In genomic region chr16:57284206-57284951, GRCh38 we compare ENCODE assay signal across 8 cellular contexts. TPM values are rescaled to one million over a fixed set of nuclear protein-coding genes. Genes with fewer than 3 reads are reported as not detected.
A peak's percentile ranks its signal among the peaks of the same experiment; 100 is the strongest.
DNase-seq lines count a peak whose midpoint lies in the region; ATAC-seq, FAIRE-seq and TF ChIP-seq lines count a peak whose summit lies in the region.

PLLP (minus strand) TSS chr16:57284672; CDS start chr16:57284540, 132 bp downstream.

- WGBS in upper lobe of left lung, 2 donors, result 3 to 5% methylated on average over 7 to 51 of the region's 95 CpGs

- H3K4me1 Mint-ChIP-seq in naive thymus-derived CD8-positive, alpha-beta T cell, result peaks cover 16 to 44% (median 34%) of the 10 kb centered on the region in 4 donors

- H3K27ac ChIP-seq in upper lobe of left lung, result peak within 1 kb of the TSS; percentile 78 to 86 (median 86)

- no peaks in the 10 kb centered on the region for H3K9me3 Mint-ChIP-seq in naive thymus-derived CD8-positive, alpha-beta T cell

- peak within 1 kb of the TSS in 8 of 10 donors; percentile 35 to 92 (median 71) for H3K27ac Mint-ChIP-seq in naive thymus-derived CD8-positive, alpha-beta T cell

- TF ChIP-seq CTCF in fibroblast of villous mesenchyme (IDR thresholded peaks at IDR 0.05; ENCODE audit: insufficient read depth, low read depth, low read length) (no peak), upper lobe of left lung (IDR thresholded peaks at IDR 0.05) (peak in 1 of 6 experiments; percentile 17)

- POLR2A ChIA-PET in naive thymus-derived CD8-positive, alpha-beta T cell (lab: Charles Lee), result interaction anchor here (0.6 to 7.3 kb wide), 4 partner anchors 14 to 846 kb away, joined by 3 to 55 read pairs (median 3); no protein-coding TSS in a partner anchor

- FAIRE-seq in GM12892 (lab: Jason Lieb, UNC) (no peak), GM19239 (lab: Jason Lieb, UNC) (no peak)

- peaks cover 0 to 12% (median 0%) of the 10 kb centered on the region in 5 donors for H3K27me3 Mint-ChIP-seq in naive thymus-derived CD8-positive, alpha-beta T cell

- H3K36me3 Mint-ChIP-seq in naive thymus-derived CD8-positive, alpha-beta T cell, result no peaks in the 10 kb centered on the region

- H3K9me3 ChIP-seq in upper lobe of left lung, result no peaks in the 10 kb centered on the region

- peaks cover 0 to 14% (median 8%) of the 10 kb centered on the region in 4 donors for H3K27me3 ChIP-seq in upper lobe of left lung

- peak within 1 kb of the TSS; percentile 78 to 92 (median 82) for H3K4me3 Mint-ChIP-seq in naive thymus-derived CD8-positive, alpha-beta T cell

- no peaks in the 10 kb centered on the region for H3K36me3 ChIP-seq in upper lobe of left lung

- DNase-seq in GM12892 (ENCODE audit: insufficient read length), result peak; percentile 77
- DNase-seq in NCI-H460 (ENCODE audit: extremely low read depth, low read depth), result peak; percentile 25
- peak; percentile 33 for DNase-seq in activated T-helper 9 cell treated with anti-CD3 and anti-CD28 coated beads, Interleukin-2, amount 50 U/mL, for 16 hours (ENCODE audit: low read depth)
- DNase-seq in fibroblast of villous mesenchyme (ENCODE audit: low read depth), result peak; percentile 27
- DNase-seq in naive thymus-derived CD8-positive, alpha-beta T cell, result peak in 7 of 10 donors; percentile 32 to 55 (median 49)
- peak; percentile 54 to 94 for DNase-seq in upper lobe of left lung
- DNase-seq in GM19239 (ENCODE audit: insufficient read length, low spot score), result no peak

- TF ChIP-seq EP300 in upper lobe of left lung (IDR thresholded peaks at IDR 0.05), result no peak

- TF ChIP-seq POLR2A in GM12892 (IDR thresholded peaks at IDR 0.05; ENCODE audit: low read depth, low read length) (no peak), upper lobe of left lung (IDR thresholded peaks at IDR 0.05) (peak in 3 of 4 donors; percentile 38 to 81 (median 74))

- peak; percentile 80 for ATAC-seq in naive thymus-derived CD8-positive, alpha-beta T cell
- ATAC-seq in upper lobe of left lung (ENCODE audit: low FRiP score in 2 of 2) (peak; percentile 69 to 76), HG02870 (IDR thresholded peaks at IDR 0.05; ENCODE audit: unreplicated experiment) (no peak)

- H3K4me3 ChIP-seq in fibroblast of villous mesenchyme (ENCODE audit: low read depth, low read length) (peak within 1 kb of the TSS; percentile 62), upper lobe of left lung (peak within 1 kb of the TSS; percentile 62 to 91 (median 68))

- peaks cover 15 to 51% (median 27%) of the 10 kb centered on the region in 4 donors for H3K4me1 ChIP-seq in upper lobe of left lung

RNA-seq across cellular contexts. Expression of gene PLLP, which starts in this region (rescaled TPM):
- 0.64 TPM for polyA plus RNA-seq in GM12892 (2012; ENCODE audit: missing spikeins)
- total RNA-seq in NCI-H460 (2014; rRNA removed; shearing (Covaris generic)), result 0.58 and 2.1 TPM in 2 replicates
- polyA plus RNA-seq in NCI-H460 (2014; cell fraction: nucleus; rRNA removed), result 0.96 and 0.98 TPM in 2 replicates
- under 0.01 TPM in 1 of 2 replicates, not detected in the other for total RNA-seq in fibroblast of villous mesenchyme
- 1 to 10 TPM; 3.5 to 4.2 TPM for total RNA-seq in naive thymus-derived CD8-positive, alpha-beta T cell
- 1 to 10 TPM; 4.9 to 8.8 (median 6.3) TPM for polyA plus RNA-seq in naive thymus-derived CD8-positive, alpha-beta T cell
- total RNA-seq in upper lobe of left lung, result 100 to 1,000 TPM in 4 of 6 donors, 10 to 100 TPM in 2; 38.8 to 184 (median 114) TPM

Comparison
In these comparisons a context has a peak if more than half of its experiments do, and no peak if none do; other contexts are left out.
1. RNA of gene PLLP (total RNA-seq): 38.8 to 184 TPM in upper lobe of left lung; 3.5 to 4.2 TPM in naive thymus-derived CD8-positive, alpha-beta T cell, 0.58 to 2.1 TPM in NCI-H460 and under 0.01 TPM in fibroblast of villous mesenchyme; every median in the first group is over 4 times any median in the second.
2. Peak in DNase-seq and H3K4me3 ChIP-seq in fibroblast of villous mesenchyme; RNA of the gene not detected or under 1 TPM.